In the genomic region with DNA sequence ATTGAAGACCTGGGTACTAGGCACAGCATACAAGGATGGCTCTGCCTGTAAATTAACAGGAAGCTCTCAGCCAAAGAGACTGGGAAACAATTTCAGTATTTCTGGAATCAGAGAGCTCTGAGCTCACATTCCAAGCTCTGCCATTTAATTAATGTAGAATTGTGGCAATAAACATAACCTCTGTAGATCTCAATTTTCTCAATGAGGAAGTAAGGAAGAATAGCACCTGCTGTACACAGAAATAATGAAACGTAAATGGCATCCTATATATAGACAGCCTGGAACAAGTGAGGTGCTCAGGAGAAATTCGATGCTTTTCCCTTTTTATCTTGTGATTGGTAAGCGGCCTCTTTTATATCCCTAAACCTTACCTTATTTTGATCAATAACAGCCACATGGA, we compare ENCODE assay signal across 30 cellular contexts.
"Had no signal": no experiment of that assay in that cellular context is flagged by ENCODE, and none has a peak within 500 bp of the region (broad histone marks: within the 10 kb centered on the region; RNA-seq: fewer than 3 reads in every experiment).

No MANE protein-coding gene starts in this region.

- H3K4me1 ChIP-seq: breast epithelium had no signal

- H3K4me3 ChIP-seq: ascending aorta, breast epithelium, esophagus muscularis mucosa, gastrocnemius medialis, heart left ventricle had no signal

- H3K9me3 Mint-ChIP-seq: activated CD4-positive, alpha-beta memory T cell treated with anti-CD3 and anti-CD28 coated beads, Interleukin-2, amount 10 ng/mL, durations not matched to agents 7 days and 5 days; activated CD4-positive, alpha-beta T cell treated with anti-CD3 and anti-CD28 coated beads, Interleukin-2, amount 10 ng/mL, durations not matched to agents 7 days and 5 days; activated naive CD4-positive, alpha-beta T cell treated with anti-CD3 and anti-CD28 coated beads, Interleukin-2, amount 10 ng/mL, durations not matched to agents 7 days and 5 days; activated naive CD8-positive, alpha-beta T cell treated with anti-CD3 and anti-CD28 coated beads, Interleukin-2, amount 10 ng/mL, durations not matched to agents 7 days and 5 days; activated T-cell treated with anti-CD3 and anti-CD28 coated beads, Interleukin-2, amount 50 U/mL, for 24 hours; activated T-cell treated with anti-CD3 and anti-CD28 coated beads, Interleukin-2, amount 50 U/mL, for 72 hours; brain had no signal

- H3K4me3 Mint-ChIP-seq: activated CD4-positive, alpha-beta memory T cell treated with anti-CD3 and anti-CD28 coated beads, Interleukin-2, amount 10 ng/mL, durations not matched to agents 7 days and 5 days; activated CD4-positive, alpha-beta T cell treated with anti-CD3 and anti-CD28 coated beads, Interleukin-2, amount 10 ng/mL, durations not matched to agents 7 days and 5 days; activated naive CD4-positive, alpha-beta T cell treated with anti-CD3 and anti-CD28 coated beads, Interleukin-2, amount 10 ng/mL, durations not matched to agents 7 days and 5 days; activated naive CD8-positive, alpha-beta T cell treated with anti-CD3 and anti-CD28 coated beads, Interleukin-2, amount 10 ng/mL, durations not matched to agents 7 days and 5 days; activated T-cell treated with anti-CD3 and anti-CD28 coated beads, Interleukin-2, amount 50 U/mL, for 24 hours; activated T-cell treated with anti-CD3 and anti-CD28 coated beads, Interleukin-2, amount 50 U/mL, for 72 hours; brain; effector memory CD8-positive, alpha-beta T cell had no signal

- H3K36me3 ChIP-seq: ascending aorta, breast epithelium, esophagus muscularis mucosa, gastrocnemius medialis, heart left ventricle had no signal

- H3K27ac Mint-ChIP-seq: activated CD4-positive, alpha-beta memory T cell treated with anti-CD3 and anti-CD28 coated beads, Interleukin-2, amount 10 ng/mL, durations not matched to agents 7 days and 5 days; activated CD4-positive, alpha-beta T cell treated with anti-CD3 and anti-CD28 coated beads, Interleukin-2, amount 10 ng/mL, durations not matched to agents 7 days and 5 days; activated naive CD4-positive, alpha-beta T cell treated with anti-CD3 and anti-CD28 coated beads, Interleukin-2, amount 10 ng/mL, durations not matched to agents 7 days and 5 days; activated naive CD4-positive, alpha-beta T cell treated with anti-CD3 and anti-CD28 coated beads, Interleukin-2, amount 50 U/mL, for 72 hours; activated naive CD8-positive, alpha-beta T cell treated with anti-CD3 and anti-CD28 coated beads, Interleukin-2, amount 10 ng/mL, durations not matched to agents 7 days and 5 days; activated T-cell treated with anti-CD3 and anti-CD28 coated beads, Interleukin-2, amount 50 U/mL, for 24 hours; activated T-cell treated with anti-CD3 and anti-CD28 coated beads, Interleukin-2, amount 50 U/mL, for 72 hours; brain; effector memory CD8-positive, alpha-beta T cell had no signal

- H3K27ac ChIP-seq: ascending aorta, breast epithelium, esophagus muscularis mucosa, foreskin keratinocyte, gastrocnemius medialis, heart left ventricle had no signal

- DNase-seq: activated CD4-positive, alpha-beta memory T cell treated with anti-CD3 and anti-CD28 coated beads, Interleukin-2, amount 10 ng/mL, durations not matched to agents 7 days and 5 days; activated CD4-positive, alpha-beta T cell treated with anti-CD3 and anti-CD28 coated beads for 4 hours; activated CD4-positive, alpha-beta T cell treated with anti-CD3 and anti-CD28 coated beads, Interleukin-2, amount 10 ng/mL, durations not matched to agents 7 days and 5 days; activated CD4-positive, alpha-beta T cell treated with anti-CD3 and anti-CD28 coated beads, Interleukin-2, amount 50 U/mL, for 4 hours; activated CD4-positive, CD25-positive, alpha-beta regulatory T cell; activated CD4-positive, CD25-positive, alpha-beta regulatory T cell treated with anti-CD3 and anti-CD28 coated beads, Interleukin-2, amount 50 U/mL, for 72 hours; activated CD8-positive, alpha-beta memory T cell treated with anti-CD3 and anti-CD28 coated beads, Interleukin-2, amount 50 U/mL, for 48 hours; activated gamma-delta T cell; activated naive CD4-positive, alpha-beta T cell; activated naive CD4-positive, alpha-beta T cell treated with anti-CD3 and anti-CD28 coated beads, Interleukin-2, amount 10 ng/mL, durations not matched to agents 7 days and 5 days; activated naive CD8-positive, alpha-beta T cell treated with anti-CD3 and anti-CD28 coated beads, Interleukin-2, amount 10 ng/mL, durations not matched to agents 7 days and 5 days; activated T-cell treated with anti-CD3 and anti-CD28 coated beads for 4 hours; activated T-cell treated with anti-CD3 and anti-CD28 coated beads, Interleukin-2, amount 50 U/mL, for 24 hours; activated T-cell treated with anti-CD3 and anti-CD28 coated beads, Interleukin-2, amount 50 U/mL, for 72 hours; caudate nucleus; cortex of kidney; dermis blood vessel endothelial cell; effector CD4-positive, alpha-beta T cell; effector memory CD8-positive, alpha-beta T cell; erythroblast; foreskin keratinocyte; gastrocnemius medialis; glutamatergic neuron; heart left ventricle; T-helper 2 cell had no signal

- H3K27me3 ChIP-seq: ascending aorta, breast epithelium, esophagus muscularis mucosa, foreskin keratinocyte, gastrocnemius medialis, heart left ventricle had no signal

- ATAC-seq: activated naive CD4-positive, alpha-beta T cell treated with anti-CD3 and anti-CD28 coated beads, Interleukin-2, amount 50 U/mL, for 72 hours; activated T-cell treated with anti-CD3 and anti-CD28 coated beads, Interleukin-2, amount 50 U/mL, for 72 hours; effector memory CD8-positive, alpha-beta T cell; foreskin keratinocyte; gastrocnemius medialis; heart left ventricle had no signal

- H3K9me3 ChIP-seq: ascending aorta, breast epithelium, esophagus muscularis mucosa, gastrocnemius medialis, heart left ventricle had no signal

- H3K4me1 Mint-ChIP-seq: activated CD4-positive, alpha-beta memory T cell treated with anti-CD3 and anti-CD28 coated beads, Interleukin-2, amount 10 ng/mL, durations not matched to agents 7 days and 5 days; activated CD4-positive, alpha-beta T cell treated with anti-CD3 and anti-CD28 coated beads, Interleukin-2, amount 10 ng/mL, durations not matched to agents 7 days and 5 days; activated naive CD4-positive, alpha-beta T cell treated with anti-CD3 and anti-CD28 coated beads, Interleukin-2, amount 10 ng/mL, durations not matched to agents 7 days and 5 days; activated naive CD8-positive, alpha-beta T cell treated with anti-CD3 and anti-CD28 coated beads, Interleukin-2, amount 10 ng/mL, durations not matched to agents 7 days and 5 days had no signal

- H3K27me3 Mint-ChIP-seq: activated CD4-positive, alpha-beta memory T cell treated with anti-CD3 and anti-CD28 coated beads, Interleukin-2, amount 10 ng/mL, durations not matched to agents 7 days and 5 days; activated CD4-positive, alpha-beta T cell treated with anti-CD3 and anti-CD28 coated beads, Interleukin-2, amount 10 ng/mL, durations not matched to agents 7 days and 5 days; activated naive CD4-positive, alpha-beta T cell treated with anti-CD3 and anti-CD28 coated beads, Interleukin-2, amount 10 ng/mL, durations not matched to agents 7 days and 5 days; activated T-cell treated with anti-CD3 and anti-CD28 coated beads, Interleukin-2, amount 50 U/mL, for 24 hours; effector memory CD8-positive, alpha-beta T cell had no signal

- H3K36me3 Mint-ChIP-seq: activated naive CD4-positive, alpha-beta T cell treated with anti-CD3 and anti-CD28 coated beads, Interleukin-2, amount 10 ng/mL, durations not matched to agents 7 days and 5 days; activated naive CD4-positive, alpha-beta T cell treated with anti-CD3 and anti-CD28 coated beads, Interleukin-2, amount 50 U/mL, for 72 hours; activated naive CD8-positive, alpha-beta T cell treated with anti-CD3 and anti-CD28 coated beads, Interleukin-2, amount 10 ng/mL, durations not matched to agents 7 days and 5 days; brain had no signal
